In the genomic region with DNA sequence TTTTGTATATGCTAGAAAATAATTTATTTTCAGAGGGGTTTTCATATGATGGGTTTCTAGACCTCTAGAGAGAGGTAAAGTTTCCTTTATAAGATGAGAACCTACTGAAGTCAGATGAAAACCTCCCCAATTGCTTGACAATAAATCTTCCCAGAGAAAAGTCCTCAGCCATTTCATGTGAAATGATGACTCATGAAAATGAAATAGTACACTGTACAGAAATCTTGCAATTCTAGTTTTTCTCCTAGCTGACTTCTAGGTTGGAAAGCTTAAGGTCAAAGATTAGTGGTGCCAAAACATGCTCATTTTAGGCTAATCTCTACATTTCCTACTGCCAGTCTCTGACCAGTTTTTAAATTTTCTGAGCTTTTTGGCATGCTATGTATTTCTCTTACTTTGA, we compare ENCODE assay signal across 19 cellular contexts.
"Had no signal": no experiment of that assay in that cellular context is flagged by ENCODE, and none has a peak within 500 bp of the region (broad histone marks: within the 10 kb centered on the region; RNA-seq: fewer than 3 reads in every experiment).

No MANE protein-coding gene starts in this region.

- H3K27me3 ChIP-seq: SJSA1 had no signal

- H3K9me3 ChIP-seq: SJSA1 had no signal

- H3K4me3 ChIP-seq: SJSA1, SK-N-MC had no signal

- DNase-seq: KBM-7, MV-4-11, NCI-H1048, NCI-H1105, NCI-H1417, NCI-H1436 treated with DMSO at 0.1 percent for 48 hours, NCI-H1694, NCI-H187 treated with DMSO at 0.1 percent for 48 hours, NCI-H2029 treated with DMSO at 0.1 percent for 48 hours, NCI-H2171 treated with DMSO at 0.1 percent for 48 hours, NCI-H2227 treated with DMSO at 0.1 percent for 48 hours, NCI-H524, NCI-H526 treated with DMSO at 0.1 percent for 48 hours, NCI-H748 treated with DMSO at 0.1 percent for 48 hours, Right ventricle myocardium superior, RPMI8226, SIG-M5 had no signal

- H3K27ac ChIP-seq: SJSA1, SK-N-MC had no signal

- H3K4me1 ChIP-seq: SJSA1 had no signal

- H3K36me3 ChIP-seq: SJSA1 had no signal
